Comparison of ENCODE assay signal across 8 cellular contexts in the genomic region with DNA sequence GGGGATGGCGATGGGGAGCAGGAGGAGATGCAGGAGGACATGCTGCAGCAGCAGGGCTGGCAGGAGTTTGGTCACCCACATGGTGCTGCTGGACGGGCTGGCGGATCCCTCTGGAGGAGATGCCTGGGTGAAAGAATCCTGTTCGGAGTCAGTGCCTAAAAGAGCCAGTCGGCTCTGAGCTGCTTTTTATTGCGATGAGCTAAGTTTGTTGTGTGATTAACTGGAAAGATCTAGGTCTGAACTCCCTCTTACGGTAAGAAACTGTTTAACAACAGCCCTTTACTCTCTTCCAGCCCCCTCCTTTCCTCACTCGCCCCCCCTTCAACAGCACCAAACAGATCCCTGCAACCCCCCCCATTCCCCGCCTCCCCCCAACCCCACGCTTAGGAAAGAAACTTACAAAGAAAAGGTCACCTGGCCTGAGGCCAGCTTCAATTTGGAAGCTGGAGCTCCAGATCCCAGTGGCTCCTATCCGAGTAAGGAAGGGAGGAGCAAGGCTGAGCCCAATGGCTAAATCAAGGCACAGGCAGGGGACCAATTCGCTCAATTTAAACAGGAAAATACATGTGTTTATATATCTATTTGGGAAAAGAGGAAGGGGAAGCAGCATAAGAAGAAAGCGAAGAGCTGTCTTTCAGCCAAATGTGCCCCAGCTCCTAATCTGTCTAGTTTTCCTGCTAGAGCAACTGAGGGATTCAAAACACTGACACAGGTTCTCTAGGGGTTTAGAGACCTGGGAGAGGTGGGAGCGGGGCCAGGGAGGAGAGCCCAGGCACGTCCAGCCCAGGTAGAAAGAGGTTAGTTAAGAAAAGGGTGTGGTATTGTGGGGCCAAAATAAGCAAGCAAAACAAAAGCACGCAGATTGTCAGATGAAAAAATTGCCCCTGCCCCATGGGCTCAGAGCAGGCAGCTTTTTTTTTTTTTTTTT. TPM values are rescaled to one million over a fixed set of nuclear protein-coding genes. Genes with fewer than 3 reads are reported as not detected.
DNase-seq lines count a peak whose midpoint lies in the region; ATAC-seq and TF ChIP-seq lines count a peak whose summit lies in the region.

Gene HGF (minus strand): TSS at position 157 of the 928 bp plus-strand sequence. CDS start 76 bp downstream, at position 81.

- no peak within 1 kb of the TSS for H3K27ac Mint-ChIP-seq in activated naive CD8-positive, alpha-beta T cell treated with anti-CD3 and anti-CD28 coated beads, Interleukin-2, amount 50 U/mL, for 24 hours
- no peak within 1 kb of the TSS for H3K27ac Mint-ChIP-seq in activated naive CD8-positive, alpha-beta T cell treated with anti-CD3 and anti-CD28 coated beads for 36 hours
- H3K27ac Mint-ChIP-seq in effector memory CD8-positive, alpha-beta T cell, result no peak within 1 kb of the TSS

- peaks cover 2% of the 10 kb centered on the region for H3K27me3 Mint-ChIP-seq in activated naive CD8-positive, alpha-beta T cell treated with anti-CD3 and anti-CD28 coated beads, Interleukin-2, amount 50 U/mL, for 24 hours
- H3K27me3 Mint-ChIP-seq in activated naive CD8-positive, alpha-beta T cell treated with anti-CD3 and anti-CD28 coated beads for 36 hours, result peaks cover 15% of the 10 kb centered on the region
- H3K27me3 Mint-ChIP-seq in effector memory CD8-positive, alpha-beta T cell, result no peaks in the 10 kb centered on the region

- H3K27ac ChIP-seq in left lung (peak within 1 kb of the TSS; percentile 74 to 76), thyroid gland (peak within 1 kb of the TSS; percentile 26 to 68 (median 50))

- TF ChIP-seq CTCF in left lung (IDR thresholded peaks at IDR 0.05) (no peak), thyroid gland (IDR thresholded peaks at IDR 0.05) (peak in 1 of 6 experiments; percentile 19)

- WGBS in thyroid gland, 2 donors, result 22 to 37% methylated on average over 16 of the region's 16 CpGs

- H3K27me3 ChIP-seq in left lung, result no peaks in the 10 kb centered on the region
- no peaks in the 10 kb centered on the region for H3K27me3 ChIP-seq in thyroid gland

- H3K4me1 ChIP-seq in left lung (peaks cover 0 to 50% of the 10 kb centered on the region in 2 donors), thyroid gland (peaks cover 0 to 2% of the 10 kb centered on the region in 2 donors)

- H3K36me3 ChIP-seq in left lung, result no peaks in the 10 kb centered on the region
- H3K36me3 ChIP-seq in thyroid gland, result no peaks in the 10 kb centered on the region

- H3K9me3 ChIP-seq in left lung (no peaks in the 10 kb centered on the region), thyroid gland (no peaks in the 10 kb centered on the region)

- peak; percentile 15 for ATAC-seq in activated naive CD8-positive, alpha-beta T cell treated with anti-CD3 and anti-CD28 coated beads, Interleukin-2, amount 50 U/mL, for 24 hours
- ATAC-seq in left lung, result peak; percentile 73
- no peak for ATAC-seq in GM19328 (IDR thresholded peaks at IDR 0.05; ENCODE audit: unreplicated experiment)
- ATAC-seq in effector memory CD8-positive, alpha-beta T cell (replicated peaks), result no peak

- no peak for TF ChIP-seq POLR2A in thyroid gland (IDR thresholded peaks at IDR 0.05)

- peak within 1 kb of the TSS; percentile 48 for H3K4me3 Mint-ChIP-seq in activated naive CD8-positive, alpha-beta T cell treated with anti-CD3 and anti-CD28 coated beads, Interleukin-2, amount 50 U/mL, for 24 hours
- H3K4me3 Mint-ChIP-seq in activated naive CD8-positive, alpha-beta T cell treated with anti-CD3 and anti-CD28 coated beads for 36 hours, result no peak within 1 kb of the TSS
- peak within 1 kb of the TSS in 1 of 2 donors; percentile 25 for H3K4me3 Mint-ChIP-seq in effector memory CD8-positive, alpha-beta T cell

- no peaks in the 10 kb centered on the region for H3K4me1 Mint-ChIP-seq in activated naive CD8-positive, alpha-beta T cell treated with anti-CD3 and anti-CD28 coated beads, Interleukin-2, amount 50 U/mL, for 24 hours
- H3K4me1 Mint-ChIP-seq in activated naive CD8-positive, alpha-beta T cell treated with anti-CD3 and anti-CD28 coated beads for 36 hours, result no peaks in the 10 kb centered on the region
- no peaks in the 10 kb centered on the region for H3K4me1 Mint-ChIP-seq in effector memory CD8-positive, alpha-beta T cell (ENCODE audit: low read depth in 2 of 2)

- no peaks in the 10 kb centered on the region for H3K36me3 Mint-ChIP-seq in activated naive CD8-positive, alpha-beta T cell treated with anti-CD3 and anti-CD28 coated beads, Interleukin-2, amount 50 U/mL, for 24 hours (ENCODE audit: low read depth)
- H3K36me3 Mint-ChIP-seq in activated naive CD8-positive, alpha-beta T cell treated with anti-CD3 and anti-CD28 coated beads for 36 hours, result no peaks in the 10 kb centered on the region
- no peaks in the 10 kb centered on the region for H3K36me3 Mint-ChIP-seq in effector memory CD8-positive, alpha-beta T cell (ENCODE audit: insufficient read depth)

- peak within 1 kb of the TSS; percentile 31 to 39 for H3K4me3 ChIP-seq in left lung
- H3K4me3 ChIP-seq in thyroid gland (replicated peaks in 1 of 3), result peak within 1 kb of the TSS in 1 of 3 donors; percentile 8

- intact Hi-C loops in left lung (cut with DNase I), result loop anchor here in 1 of 2 donors (5.0 kb wide), 1 partner anchor 263 kb away; no protein-coding TSS in a partner anchor
- intact Hi-C loops in thyroid gland (cut with DNase I), result no loop called here

- no peaks in the 10 kb centered on the region for H3K9me3 Mint-ChIP-seq in activated naive CD8-positive, alpha-beta T cell treated with anti-CD3 and anti-CD28 coated beads, Interleukin-2, amount 50 U/mL, for 24 hours
- no peaks in the 10 kb centered on the region for H3K9me3 Mint-ChIP-seq in activated naive CD8-positive, alpha-beta T cell treated with anti-CD3 and anti-CD28 coated beads for 36 hours
- peaks cover 22 to 35% of the 10 kb centered on the region in 2 donors for H3K9me3 Mint-ChIP-seq in effector memory CD8-positive, alpha-beta T cell

- no peak for DNase-seq in activated naive CD8-positive, alpha-beta T cell treated with anti-CD3 and anti-CD28 coated beads, Interleukin-2, amount 50 U/mL, for 24 hours
- DNase-seq in activated naive CD8-positive, alpha-beta T cell treated with anti-CD3 and anti-CD28 coated beads for 36 hours, result no peak
- DNase-seq in brain pericyte (ENCODE audit: low read depth, low spot score) (peak; percentile 24), left lung (peak; percentile 52 to 77), thyroid gland (peak; percentile 33 to 44), NCI-H2029 treated with DMSO at 0.1 percent for 48 hours (lab: John Stamatoyannopoulos, UW) (no peak)
- no peak for DNase-seq in effector memory CD8-positive, alpha-beta T cell

RNA-seq across cellular contexts. Expression of gene HGF, which starts in this region (rescaled TPM):
- not detected for total RNA-seq in activated naive CD8-positive, alpha-beta T cell treated with anti-CD3 and anti-CD28 coated beads for 36 hours
- 10 to 100 TPM; 28.9 to 42.0 TPM for total RNA-seq in left lung
- total RNA-seq in thyroid gland, result 10 to 100 TPM in 3 of 4 donors, 1 to 10 TPM in 1; 9.7 to 31.4 (median 12.6) TPM

Comparison
In these comparisons a context has a peak if more than half of its experiments do, and no peak if none do; other contexts are left out.
1. RNA of gene HGF (total RNA-seq): 28.9 to 42.0 TPM in left lung and 9.7 to 31.4 TPM in thyroid gland; not detected in activated naive CD8-positive, alpha-beta T cell treated with anti-CD3 and anti-CD28 coated beads for 36 hours; every median in the first group is over 4 times any median in the second.
2. ATAC-seq: peak in activated naive CD8-positive, alpha-beta T cell treated with anti-CD3 and anti-CD28 coated beads, Interleukin-2, amount 50 U/mL, for 24 hours (single experiment) and left lung (single experiment); none in GM19328 (single experiment) and effector memory CD8-positive, alpha-beta T cell (single experiment).
3. DNase-seq: peak in brain pericyte (single experiment), left lung (2 of 2) and thyroid gland (2 of 2); none in activated naive CD8-positive, alpha-beta T cell treated with anti-CD3 and anti-CD28 coated beads, Interleukin-2, amount 50 U/mL, for 24 hours (single experiment), activated naive CD8-positive, alpha-beta T cell treated with anti-CD3 and anti-CD28 coated beads for 36 hours (single experiment), effector memory CD8-positive, alpha-beta T cell (0 of 3) and NCI-H2029 treated with DMSO at 0.1 percent for 48 hours (single experiment).